In genomic region chr12:124797321-124797720, GRCh38 we compare ENCODE assay signal across 27 cellular contexts.
DNase-seq lines count a peak whose midpoint lies in the region; ATAC-seq, FAIRE-seq and TF ChIP-seq lines count a peak whose summit lies in the region.
"Had no signal": no experiment of that assay in that cellular context is flagged by ENCODE, and none has a peak within 500 bp of the region (broad histone marks: within the 10 kb centered on the region; RNA-seq: fewer than 3 reads in every experiment).

No MANE protein-coding gene starts in this region.

- TF ChIP-seq CTCF in astrocyte (IDR thresholded peaks at IDR 0.05; ENCODE audit: insufficient read depth, low read depth, low read length), result no peak
- no peak for TF ChIP-seq CTCF in right atrium auricular region (IDR thresholded peaks at IDR 0.05)

- no peak for DNase-seq in astrocyte (ENCODE audit: low read depth)
- DNase-seq in left kidney (ENCODE audit: low read depth, low spot score), result peak; percentile 68
- DNase-seq in right atrium auricular region (ENCODE audit: low spot score), result no peak
- DNase-seq: activated CD4-positive, CD25-positive, alpha-beta regulatory T cell treated with anti-CD3 and anti-CD28 coated beads, Interleukin-2, amount 50 U/mL, for 72 hours; AML-193; body of pancreas; Calu3; colonic mucosa; heart right ventricle; NCI-H1436 treated with DMSO at 0.1 percent for 48 hours; NCI-H524 treated with DMSO at 0.1 percent for 48 hours; stimulated activated naive CD8-positive, alpha-beta T cell treated with anti-CD3 and anti-CD28 coated beads, Interleukin-15, amount 100 ng/mL, for 72 hours; T1000; transverse colon had no signal

- no peak overlapping the region for H3K4me3 Mint-ChIP-seq in astrocyte (ENCODE audit: unreplicated experiment)
- no peak overlapping the region for H3K4me3 Mint-ChIP-seq in stimulated activated memory B cell treated with anti-CD40 and anti-IgM and Interleukin-4, amounts not matched to agents 10 μg/mL and 1 μg/mL and 100 μg/mL, for 72 hours
- H3K4me3 Mint-ChIP-seq: activated naive CD8-positive, alpha-beta T cell; activated T-helper 1 cell treated with anti-CD3 and anti-CD28 coated beads, Interleukin-12 subunit alpha, Interleukin-12 subunit beta, Interleukin-2, Interleukin-4 antibody, amounts not matched to agents 30 ng/mL and 10 ng/mL and 1 ng/mL, durations not matched to agents 14 hours and 24 hours and 36 hours; IgD-negative memory B cell; stimulated activated naive CD8-positive, alpha-beta T cell treated with anti-CD3 and anti-CD28 coated beads, Interleukin-15, amount 100 ng/mL, for 72 hours had no signal

- FAIRE-seq in astrocyte (lab: Jason Lieb, UNC), result no peak
- FAIRE-seq: endothelial cell of umbilical vein, GM18507, keratinocyte had no signal

- no peak overlapping the region for H2AFZ ChIP-seq in astrocyte (ENCODE audit: low read depth, low read length)

- H3K4me1 Mint-ChIP-seq in astrocyte (ENCODE audit: low read depth, unreplicated experiment), result peaks cover 5% of the 10 kb centered on the region
- peaks cover 42% of the 10 kb centered on the region for H3K4me1 Mint-ChIP-seq in stimulated activated memory B cell treated with anti-CD40 and anti-IgM and Interleukin-4, amounts not matched to agents 10 μg/mL and 1 μg/mL and 100 μg/mL, for 72 hours

- H3K27me3 ChIP-seq in HUES48 (ENCODE audit: control insufficient read depth, insufficient read depth, low read length) (no peaks in the 10 kb centered on the region), astrocyte (ENCODE audit: insufficient read depth, low read length) (no peaks in the 10 kb centered on the region), right atrium auricular region (no peaks in the 10 kb centered on the region)
- H3K27me3 ChIP-seq: body of pancreas, colonic mucosa, heart right ventricle, transverse colon had no signal

- H3K4me2 ChIP-seq in astrocyte (ENCODE audit: low read length), result no peak overlapping the region

- no peaks in the 10 kb centered on the region for H3K9me3 ChIP-seq in HUES48 (ENCODE audit: control insufficient read depth, insufficient read depth, low read length)
- H3K9me3 ChIP-seq in astrocyte (ENCODE audit: insufficient read depth, low read depth, low read length), result no peaks in the 10 kb centered on the region
- H3K9me3 ChIP-seq in right atrium auricular region, result no peaks in the 10 kb centered on the region
- H3K9me3 ChIP-seq: body of pancreas, colonic mucosa, heart right ventricle, prostate gland, transverse colon had no signal

- no peaks in the 10 kb centered on the region for H3K79me2 ChIP-seq in astrocyte (ENCODE audit: insufficient read depth, low read length)

- H3K4me3 ChIP-seq in HUES48 (ENCODE audit: low read depth, low read length) (no peak overlapping the region), astrocyte (ENCODE audit: insufficient read depth, low read depth, low read length) (no peak overlapping the region), right atrium auricular region (no peak overlapping the region)
- H3K4me3 ChIP-seq: body of pancreas, colonic mucosa, heart right ventricle, lung, prostate gland, skin epidermis, transverse colon had no signal

- H3K27me3 Mint-ChIP-seq in astrocyte (ENCODE audit: low read depth, unreplicated experiment), result no peaks in the 10 kb centered on the region
- H3K27me3 Mint-ChIP-seq in stimulated activated memory B cell treated with anti-CD40 and anti-IgM and Interleukin-4, amounts not matched to agents 10 μg/mL and 1 μg/mL and 100 μg/mL, for 72 hours, result no peaks in the 10 kb centered on the region
- H3K27me3 Mint-ChIP-seq: activated naive CD8-positive, alpha-beta T cell; IgD-negative memory B cell; stimulated activated naive CD8-positive, alpha-beta T cell treated with anti-CD3 and anti-CD28 coated beads, Interleukin-15, amount 100 ng/mL, for 72 hours had no signal

- H3K9me3 Mint-ChIP-seq in astrocyte (ENCODE audit: unreplicated experiment), result no peaks in the 10 kb centered on the region
- H3K9me3 Mint-ChIP-seq in stimulated activated memory B cell treated with anti-CD40 and anti-IgM and Interleukin-4, amounts not matched to agents 10 μg/mL and 1 μg/mL and 100 μg/mL, for 72 hours, result peaks cover 3% of the 10 kb centered on the region
- H3K9me3 Mint-ChIP-seq: activated T-helper 1 cell treated with anti-CD3 and anti-CD28 coated beads, Interleukin-12 subunit alpha, Interleukin-12 subunit beta, Interleukin-2, Interleukin-4 antibody, amounts not matched to agents 30 ng/mL and 10 ng/mL and 1 ng/mL, durations not matched to agents 14 hours and 24 hours and 36 hours; stimulated activated naive CD8-positive, alpha-beta T cell treated with anti-CD3 and anti-CD28 coated beads, Interleukin-15, amount 100 ng/mL, for 72 hours had no signal

- peak overlapping the region; percentile 34 for H3K27ac Mint-ChIP-seq in astrocyte (ENCODE audit: unreplicated experiment)
- H3K27ac Mint-ChIP-seq in stimulated activated memory B cell treated with anti-CD40 and anti-IgM and Interleukin-4, amounts not matched to agents 10 μg/mL and 1 μg/mL and 100 μg/mL, for 72 hours, result peak overlapping the region; percentile 59
- H3K27ac Mint-ChIP-seq: activated naive CD8-positive, alpha-beta T cell; activated T-helper 1 cell treated with anti-CD3 and anti-CD28 coated beads, Interleukin-12 subunit alpha, Interleukin-12 subunit beta, Interleukin-2, Interleukin-4 antibody, amounts not matched to agents 30 ng/mL and 10 ng/mL and 1 ng/mL, durations not matched to agents 14 hours and 24 hours and 36 hours had no signal

- H3K36me3 ChIP-seq in HUES48 (ENCODE audit: control insufficient read depth, insufficient read depth, low read length) (peaks cover 10% of the 10 kb centered on the region), astrocyte (ENCODE audit: insufficient read depth, low read length) (no peaks in the 10 kb centered on the region), right atrium auricular region (no peaks in the 10 kb centered on the region)
- H3K36me3 ChIP-seq: colonic mucosa, prostate gland, transverse colon had no signal

- H4K20me1 ChIP-seq in astrocyte (ENCODE audit: insufficient read depth, low read length), result no peaks in the 10 kb centered on the region

- H3K27ac ChIP-seq in HUES48 (ENCODE audit: low read depth, low read length), result peak overlapping the region; percentile 33
- H3K27ac ChIP-seq in astrocyte (ENCODE audit: low read depth, low read length), result no peak overlapping the region
- no peak overlapping the region for H3K27ac ChIP-seq in right atrium auricular region
- H3K27ac ChIP-seq: body of pancreas, colonic mucosa, heart right ventricle, prostate gland, transverse colon had no signal

- H3K9ac ChIP-seq in HUES48 (ENCODE audit: low read depth, low read length) (no peak overlapping the region), astrocyte (ENCODE audit: low read length) (no peak overlapping the region)

- H3K4me1 ChIP-seq in HUES48 (ENCODE audit: control insufficient read depth, insufficient read depth, low read length) (no peaks in the 10 kb centered on the region; the same call in 1 of the 2 replicates), astrocyte (ENCODE audit: insufficient read depth, low read length) (no peaks in the 10 kb centered on the region), right atrium auricular region (no peaks in the 10 kb centered on the region)
- H3K4me1 ChIP-seq: body of pancreas, colonic mucosa, prostate gland, transverse colon had no signal

- ATAC-seq in stimulated activated memory B cell treated with anti-CD40 and anti-IgM and Interleukin-4, amounts not matched to agents 10 μg/mL and 1 μg/mL and 100 μg/mL, for 72 hours, result no peak
- ATAC-seq in GM18873 (IDR thresholded peaks at IDR 0.05; ENCODE audit: low FRiP score, unreplicated experiment) (no peak), GM18870 (IDR thresholded peaks at IDR 0.05; ENCODE audit: unreplicated experiment) (no peak)
- ATAC-seq: body of pancreas, heart right ventricle had no signal

- H3K36me3 Mint-ChIP-seq in astrocyte (ENCODE audit: low read depth, unreplicated experiment), result peaks cover 13% of the 10 kb centered on the region
- peaks cover 62% of the 10 kb centered on the region for H3K36me3 Mint-ChIP-seq in stimulated activated memory B cell treated with anti-CD40 and anti-IgM and Interleukin-4, amounts not matched to agents 10 μg/mL and 1 μg/mL and 100 μg/mL, for 72 hours
